ENCODE assay signal across 9 cellular contexts in the genomic region with DNA sequence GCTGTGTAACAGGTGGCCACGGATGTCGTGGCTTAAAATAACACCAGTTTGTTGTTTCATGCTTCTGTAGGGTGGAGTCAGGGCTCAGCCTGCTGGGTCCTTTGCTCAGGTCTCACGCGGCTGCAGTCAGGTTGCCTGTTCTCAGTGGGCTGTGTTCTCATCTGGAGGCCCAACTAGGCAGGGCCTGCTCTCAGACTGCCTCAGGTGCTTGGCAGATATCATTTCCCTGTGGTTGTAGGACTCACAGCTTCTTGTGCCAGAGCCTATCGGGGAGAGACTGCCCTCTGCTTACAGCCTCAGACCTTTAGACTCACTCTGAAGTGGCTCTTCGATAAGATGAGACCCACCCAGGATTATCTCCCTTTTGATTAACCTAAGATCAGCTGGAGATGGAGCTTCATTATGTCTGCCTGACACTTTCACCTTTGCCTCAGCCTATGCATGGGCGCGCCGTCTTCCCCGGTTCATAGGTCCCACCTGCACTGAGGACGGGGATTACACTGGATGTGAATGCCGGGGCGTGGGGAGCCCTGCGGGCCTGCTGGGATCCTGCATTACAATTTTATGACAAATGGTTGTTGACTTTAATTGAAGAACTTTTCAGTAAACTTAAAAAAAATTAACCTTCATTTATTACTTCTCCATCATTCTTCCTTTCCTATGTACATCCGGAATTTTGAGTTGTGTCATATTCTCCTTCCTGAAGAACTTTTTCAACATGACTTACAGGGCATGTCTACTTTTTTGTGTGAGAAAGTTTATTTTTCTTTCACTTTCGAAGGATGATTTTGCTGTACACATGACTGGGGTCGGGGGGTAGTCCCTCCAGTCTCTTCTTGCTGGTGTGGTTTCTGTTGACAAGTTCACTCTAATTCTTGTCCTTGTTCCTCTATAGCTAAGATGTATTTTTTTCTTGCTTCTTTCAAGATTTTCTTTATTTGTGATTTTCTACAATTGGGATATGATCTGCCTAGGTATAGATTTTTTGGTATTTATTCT. TPM values are rescaled to one million over a fixed set of nuclear protein-coding genes. Genes with fewer than 3 reads are reported as not detected.
DNase-seq lines count a peak whose midpoint lies in the region; ATAC-seq and TF ChIP-seq lines count a peak whose summit lies in the region.
"Had no signal": no experiment of that assay in that cellular context is flagged by ENCODE, and none has a peak within 500 bp of the region (broad histone marks: within the 10 kb centered on the region; RNA-seq: fewer than 3 reads in every experiment).

No MANE protein-coding gene starts in this region.

- no TSS peak for BruUV-seq in OCI-LY7 (replicated peaks; lab: Mats Ljungman, UMichigan)

- H3K4me1 ChIP-seq in OCI-LY7 (ENCODE audit: insufficient read depth, low read length, poor library complexity, severe bottlenecking): peaks cover 23% of the 10 kb centered on the region
- peaks cover 51% of the 10 kb centered on the region for H3K4me1 ChIP-seq in mucosa of descending colon (ENCODE audit: low read depth)

- no peak for TF ChIP-seq CTCF in OCI-LY7 (conservative IDR thresholded peaks at IDR 0.05; ENCODE audit: low read length)
- no peak for TF ChIP-seq CTCF in mucosa of descending colon (IDR thresholded peaks at IDR 0.05)
- no peak for TF ChIP-seq CTCF in lower leg skin (IDR thresholded peaks at IDR 0.05)

- H3K4me2 ChIP-seq in OCI-LY7 (ENCODE audit: low read length): peak overlapping the region; percentile 19

- H3K9me2 ChIP-seq in OCI-LY7 (ENCODE audit: insufficient read depth, low read length): no peaks in the 10 kb centered on the region

- H3K9me3 ChIP-seq in OCI-LY7 (ENCODE audit: low read length): peaks cover 12% of the 10 kb centered on the region; the same call in 1 of the 2 replicates
- no peaks in the 10 kb centered on the region for H3K9me3 ChIP-seq in mucosa of descending colon

- no peaks in the 10 kb centered on the region for H4K20me1 ChIP-seq in OCI-LY7 (ENCODE audit: insufficient read depth, low read length)

- no peak overlapping the region for H3K4me3 ChIP-seq in H7 (ENCODE audit: insufficient read depth, low read depth, low read length)
- H3K4me3 ChIP-seq in OCI-LY7 (ENCODE audit: low read depth, low read length, poor library complexity, severe bottlenecking): no peak overlapping the region
- no peak overlapping the region for H3K4me3 ChIP-seq in mucosa of descending colon
- H3K4me3 ChIP-seq in lower leg skin (ENCODE audit: low read depth, poor library complexity, severe bottlenecking): no peak overlapping the region

- peak; percentile 60 for ATAC-seq in GM18520 (IDR thresholded peaks at IDR 0.05; ENCODE audit: unreplicated experiment)
- peak; percentile 76 for ATAC-seq in mucosa of descending colon

- no peaks in the 10 kb centered on the region for H3K27me3 ChIP-seq in H7 (ENCODE audit: control insufficient read depth, insufficient read depth, low read length)

- 85 to 91% methylated on average over 17 of the region's 17 CpGs for WGBS in lower leg skin, 2 donors

- CTCF ChIA-PET in OCI-LY7 (lab: Charles Lee; ENCODE audit: unreplicated experiment): no interaction called here

- DNase-seq in H7 (peak; percentile 41), OCI-LY7 (ENCODE audit: low spot score) (peak; percentile 40), mucosa of descending colon (peak in 2 of 3 donors; percentile 67 to 69), NCI-H2107 treated with DMSO at 0.1 percent for 48 hours (lab: John Stamatoyannopoulos, UW; ENCODE audit: unreplicated experiment) (no peak), lower leg skin (ENCODE audit: low spot score in 2 of 2) (no peak), iPS-NIHi11 (ENCODE audit: low spot score) (no peak), caudate nucleus (lab: John Stamatoyannopoulos, UW) (no peak)
- DNase-seq: IMR-90 had no signal

- H3K36me3 ChIP-seq in H7 (replicated peaks; ENCODE audit: control insufficient read depth, insufficient read depth, low read length) (no peaks in the 10 kb centered on the region), OCI-LY7 (ENCODE audit: insufficient read depth, low read length) (no peaks in the 10 kb centered on the region), mucosa of descending colon (ENCODE audit: low read depth) (no peaks in the 10 kb centered on the region)

- H3K27ac ChIP-seq in OCI-LY7 (ENCODE audit: low read depth, low read length, poor library complexity, severe bottlenecking): no peak overlapping the region
- no peak overlapping the region for H3K27ac ChIP-seq in caudate nucleus (ENCODE audit: low read depth, low read length)

- no peak overlapping the region for H2AFZ ChIP-seq in OCI-LY7 (ENCODE audit: low read length)

- no peak for TF ChIP-seq POLR2A in lower leg skin (IDR thresholded peaks at IDR 0.05)

- POLR2A ChIA-PET in OCI-LY7 (lab: Charles Lee): interaction anchor here (0.7 to 1.2 kb wide), 2 partner anchors 12 to 14 kb away, joined by 4 read pairs; no protein-coding TSS in a partner anchor

- intact Hi-C loops in OCI-LY7 (cut with micrococcal nuclease; ENCODE audit: unreplicated experiment): no loop called here
- intact Hi-C loops in mucosa of descending colon (cut with DNase I, micrococcal nuclease): loop anchor here in 1 of 2 donors (10.0 kb wide), 1 partner anchor 58 kb away; a partner anchor contains a TSS
- intact Hi-C loops in lower leg skin (cut with DNase I; ENCODE audit: low total_unique reads): no loop called here

- no peaks in the 10 kb centered on the region for H3K79me2 ChIP-seq in OCI-LY7 (ENCODE audit: insufficient read depth, low read depth, low read length)

RNA-seq across cellular contexts. Expression of a gene that starts 55.5 kb away (rescaled TPM):
- total RNA-seq in H7 (2014; rRNA removed; shearing (Covaris generic)): 21.0 and 29.2 TPM in 2 replicates
- total RNA-seq in OCI-LY7 (2014; rRNA removed; shearing (Covaris generic)): 11.0 and 14.5 TPM in 2 replicates
- total RNA-seq in OCI-LY7 (2022) (15.7 and 18.4 TPM in 2 replicates), mucosa of descending colon (10 to 100 TPM; 31.7 to 92.8 (median 32.0) TPM), lower leg skin (10 to 100 TPM; 31.2 to 51.8 (median 41.5) TPM)

Comparison
In these comparisons a context has a peak if more than half of its experiments do, and no peak if none do; other contexts are left out.
1. DNase-seq: peak in H7 (single experiment), OCI-LY7 (single experiment) and mucosa of descending colon (2 of 3); none in NCI-H2107 treated with DMSO at 0.1 percent for 48 hours (single experiment), lower leg skin (0 of 2), iPS-NIHi11 (single experiment) and caudate nucleus (0 of 61).